In genomic region chr16:57592591-57593003, GRCh38 we compare ENCODE assay signal across 9 cellular contexts. TPM values are rescaled to one million over a fixed set of nuclear protein-coding genes. Genes with fewer than 3 reads are reported as not detected.
DNase-seq lines count a peak whose midpoint lies in the region; ATAC-seq and TF ChIP-seq lines count a peak whose summit lies in the region.
"Had no signal": no experiment of that assay in that cellular context is flagged by ENCODE, and none has a peak within 500 bp of the region (broad histone marks: within the 10 kb centered on the region; RNA-seq: fewer than 3 reads in every experiment).

No MANE protein-coding gene starts in this region.

- H3K4me1 ChIP-seq in BLaER1 treated with 17β-estradiol and CSF1 and Interleukin-3, amounts not matched to agents 10 nM and 100 nM, result peaks cover 30 to 55% (median 45%) of the 10 kb centered on the region in 10 experiments

- H3K27me3 ChIP-seq in BLaER1 treated with 17β-estradiol and CSF1 and Interleukin-3, amounts not matched to agents 10 nM and 100 nM, result no peaks in the 10 kb centered on the region
- H3K27me3 ChIP-seq in HL-60 (ENCODE audit: insufficient read depth, poor library complexity, severe bottlenecking), result no peaks in the 10 kb centered on the region

- no peaks in the 10 kb centered on the region for H4K20me1 ChIP-seq in BLaER1 treated with 17β-estradiol and CSF1 and Interleukin-3, amounts not matched to agents 10 nM and 100 nM

- TF ChIP-seq CTCF in HL-60 (IDR thresholded peaks at IDR 0.05; ENCODE audit: insufficient read depth, low read length), result no peak

- peaks cover 15 to 34% (median 23%) of the 10 kb centered on the region in 11 experiments; a peak in 21 of 22 replicates for H3K9me3 ChIP-seq in BLaER1 treated with 17β-estradiol and CSF1 and Interleukin-3, amounts not matched to agents 10 nM and 100 nM (replicated peaks in 1 of 11)

- H3K9ac ChIP-seq in BLaER1 treated with 17β-estradiol and CSF1 and Interleukin-3, amounts not matched to agents 10 nM and 100 nM, result peak overlapping the region in 9 of 11 experiments; percentile 46 to 74 (median 66); a peak in 18 of 22 replicates

- H3K4me3 ChIP-seq in BLaER1 treated with 17β-estradiol and CSF1 and Interleukin-3, amounts not matched to agents 10 nM and 100 nM, result peak overlapping the region in 4 of 10 experiments; percentile 26 to 48 (median 44); a peak in 5 of 20 replicates
- H3K4me3 ChIP-seq in HL-60 (replicated peaks; ENCODE audit: insufficient read depth, low read length), result no peak overlapping the region

- peak overlapping the region; percentile 74 to 94 (median 86) for H3K4me2 ChIP-seq in BLaER1 treated with 17β-estradiol and CSF1 and Interleukin-3, amounts not matched to agents 10 nM and 100 nM

- ATAC-seq in HG02870 (IDR thresholded peaks at IDR 0.05; ENCODE audit: unreplicated experiment) (no peak), GM18870 (IDR thresholded peaks at IDR 0.05; ENCODE audit: unreplicated experiment) (no peak)

- H3K36me3 ChIP-seq in BLaER1 treated with 17β-estradiol and CSF1 and Interleukin-3, amounts not matched to agents 10 nM and 100 nM, result peaks cover 0 to 3% (median 0%) of the 10 kb centered on the region in 11 experiments; a peak in 1 of 22 replicates

- H3K27ac ChIP-seq in BLaER1 treated with 17β-estradiol and CSF1 and Interleukin-3, amounts not matched to agents 10 nM and 100 nM, result peak overlapping the region in 10 of 11 experiments; percentile 10 to 86 (median 73); a peak in 18 of 22 replicates
- H3K27ac ChIP-seq in HL-60 (replicated peaks), result peak overlapping the region; percentile 42

- DNase-seq in HL-60 (ENCODE audit: low read depth in 1 of 2, low spot score in 1 of 2), result peak; percentile 35 to 89
- DNase-seq in activated T-cell treated with anti-CD3 and anti-CD28 coated beads for 1 hour (ENCODE audit: low read depth), result peak; percentile 41
- DNase-seq in myocyte (ENCODE audit: low read depth), result peak; percentile 39
- DNase-seq in DMS53 treated with DMSO at 0.1 percent for 48 hours (lab: John Stamatoyannopoulos, UW; ENCODE audit: unreplicated experiment), result no peak
- no peak for DNase-seq in H4 (ENCODE audit: low spot score)

RNA-seq across cellular contexts. Expression of gene ADGRG1, which starts 35.8 kb away (rescaled TPM):
- 38.8 and 173 TPM in 2 replicates for total RNA-seq in myocyte
- 43.9 TPM for polyA plus RNA-seq in myocyte (2012)
- total RNA-seq in H4 (2014; rRNA removed; shearing (Covaris generic)), result 1.2 and 1.3 TPM in 2 replicates

RNA-seq across cellular contexts. Expression of gene ADGRG5, which starts 50.2 kb away (rescaled TPM):
- not detected in 2 replicates for total RNA-seq in myocyte
- 0.87 TPM for polyA plus RNA-seq in myocyte (2012)
- total RNA-seq in H4 (2014; rRNA removed; shearing (Covaris generic)), result not detected in 2 replicates
- polyA plus RNA-seq: BJ had no signal

RNA-seq across cellular contexts. Expression of gene CCDC102A, which starts 56.2 kb away (rescaled TPM):
- total RNA-seq in myocyte, result 12.1 and 13.2 TPM in 2 replicates
- 8.9 TPM for polyA plus RNA-seq in myocyte (2012)
- 5.8 and 10.2 TPM in 2 replicates for total RNA-seq in H4 (2014; rRNA removed; shearing (Covaris generic))

Comparison
In these comparisons a context has a peak if more than half of its experiments do, and no peak if none do; other contexts are left out.
1. DNase-seq: peak in HL-60 (2 of 2), activated T-cell treated with anti-CD3 and anti-CD28 coated beads for 1 hour (single experiment) and myocyte (single experiment); none in DMS53 treated with DMSO at 0.1 percent for 48 hours (single experiment) and H4 (single experiment).
2. RNA of gene ADGRG1, which starts 35.8 kb away (total RNA-seq): 38.8 to 173 TPM in myocyte; 1.2 to 1.3 TPM in H4; every median in the first group is over 10 times any median in the second.